16 cellular contexts compared by ENCODE assay signal in genomic region chr19:41399525-41399924, GRCh38. TPM values are rescaled to one million over a fixed set of nuclear protein-coding genes. Genes with fewer than 3 reads are reported as not detected.
DNase-seq lines count a peak whose midpoint lies in the region; ATAC-seq and TF ChIP-seq lines count a peak whose summit lies in the region.
"Had no signal": no experiment of that assay in that cellular context is flagged by ENCODE, and none has a peak within 500 bp of the region (broad histone marks: within the 10 kb centered on the region; RNA-seq: fewer than 3 reads in every experiment).

No MANE protein-coding gene starts in this region.

- peak overlapping the region; percentile 80 to 98 (median 89); a peak in 21 of 22 replicates for H3K4me2 ChIP-seq in BLaER1 treated with 17β-estradiol and CSF1 and Interleukin-3, amounts not matched to agents 10 nM and 100 nM
- H3K4me2 ChIP-seq in neuronal stem cell (ENCODE audit: insufficient read depth, low read length, poor library complexity, severe bottlenecking), result no peak overlapping the region

- no peak overlapping the region for H3K14ac ChIP-seq in neuronal stem cell (ENCODE audit: low read length)

- H3K27ac ChIP-seq in BLaER1 treated with 17β-estradiol and CSF1 and Interleukin-3, amounts not matched to agents 10 nM and 100 nM, result peak overlapping the region in 7 of 11 experiments; percentile 28 to 98 (median 95); a peak in 6 of 22 replicates
- no peak overlapping the region for H3K27ac ChIP-seq in CD4-positive, alpha-beta memory T cell (ENCODE audit: low read depth, low read length)
- no peak overlapping the region for H3K27ac ChIP-seq in naive thymus-derived CD4-positive, alpha-beta T cell (ENCODE audit: low read depth, low read length)
- H3K27ac ChIP-seq in neuronal stem cell (replicated peaks; ENCODE audit: low read length), result no peak overlapping the region
- H3K27ac ChIP-seq: parathyroid adenoma, RWPE1 had no signal

- no peak overlapping the region for H2AFZ ChIP-seq in neuronal stem cell (ENCODE audit: low read length)
- H2AFZ ChIP-seq: parathyroid adenoma had no signal

- no peaks in the 10 kb centered on the region for H3K9me3 ChIP-seq in BLaER1 treated with 17β-estradiol and CSF1 and Interleukin-3, amounts not matched to agents 10 nM and 100 nM (replicated peaks in 1 of 11)
- H3K9me3 ChIP-seq in CD4-positive, alpha-beta memory T cell (ENCODE audit: control insufficient read depth in 1 of 2, low read length in 2 of 2), result no peaks in the 10 kb centered on the region
- no peaks in the 10 kb centered on the region for H3K9me3 ChIP-seq in naive thymus-derived CD4-positive, alpha-beta T cell (ENCODE audit: control insufficient read depth in 2 of 3, low read length in 3 of 3)
- H3K9me3 ChIP-seq in neuronal stem cell (replicated peaks in 1 of 2; ENCODE audit: control insufficient read depth in 2 of 2, insufficient read depth in 1 of 2, low read depth in 1 of 2, low read length in 2 of 2), result no peaks in the 10 kb centered on the region
- H3K9me3 ChIP-seq: heart right ventricle had no signal

- CTCF ChIA-PET in CD4-positive, alpha-beta memory T cell (lab: Charles Lee; ENCODE audit: partially characterized antibody), result interaction anchor here (0.6 kb wide), 1 partner anchor 52 kb away, joined by 3 read pairs; no protein-coding TSS in a partner anchor
- CTCF ChIA-PET in activated B cell treated with CpG ODN at 0.5 μM for 24 hours (lab: Charles Lee), result no interaction called here
- CTCF ChIA-PET in naive thymus-derived CD4-positive, alpha-beta T cell (lab: Charles Lee), result interaction anchor here (0.6 kb wide), 1 partner anchor 354 kb away, joined by 5 read pairs; no protein-coding TSS in a partner anchor

- H3K4me1 Mint-ChIP-seq in CD4-positive, alpha-beta memory T cell, result peaks cover 27 to 65% (median 41%) of the 10 kb centered on the region in 4 donors
- peaks cover 45% of the 10 kb centered on the region for H3K4me1 Mint-ChIP-seq in activated B cell treated with CpG ODN at 0.5 μM for 24 hours
- H3K4me1 Mint-ChIP-seq in naive thymus-derived CD4-positive, alpha-beta T cell, result peaks cover 33 to 71% (median 55%) of the 10 kb centered on the region in 7 donors

- no peak for DNase-seq in CD4-positive, alpha-beta memory T cell
- DNase-seq in activated B cell treated with CpG ODN at 0.5 μM for 24 hours (no peak), neuronal stem cell (ENCODE audit: low spot score) (no peak)
- DNase-seq in naive thymus-derived CD4-positive, alpha-beta T cell, result no peak
- DNase-seq: C1 segment of cervical spinal cord; effector memory CD4-positive, alpha-beta T cell; GOT3; heart right ventricle; Kasumi-1; NCI-H1417; trophoblast cell had no signal

- H3K27ac Mint-ChIP-seq in CD4-positive, alpha-beta memory T cell, result peak overlapping the region in 5 of 7 donors; percentile 32 to 98 (median 52)
- no peak overlapping the region for H3K27ac Mint-ChIP-seq in activated B cell treated with CpG ODN at 0.5 μM for 24 hours
- H3K27ac Mint-ChIP-seq in naive thymus-derived CD4-positive, alpha-beta T cell, result peak overlapping the region in 6 of 9 donors; percentile 1 to 100 (median 70)

- peaks cover 6 to 31% (median 20%) of the 10 kb centered on the region in 11 experiments; a peak in 13 of 22 replicates for H3K36me3 ChIP-seq in BLaER1 treated with 17β-estradiol and CSF1 and Interleukin-3, amounts not matched to agents 10 nM and 100 nM
- no peaks in the 10 kb centered on the region for H3K36me3 ChIP-seq in CD4-positive, alpha-beta memory T cell (ENCODE audit: insufficient read depth, low read length)
- peaks cover 0 to 11% (median 0%) of the 10 kb centered on the region in 3 experiments for H3K36me3 ChIP-seq in naive thymus-derived CD4-positive, alpha-beta T cell (ENCODE audit: control insufficient read depth in 2 of 3, insufficient read depth in 3 of 3, low read length in 3 of 3)
- no peaks in the 10 kb centered on the region for H3K36me3 ChIP-seq in neuronal stem cell (replicated peaks in 1 of 2; ENCODE audit: control insufficient read depth in 2 of 2, insufficient read depth in 2 of 2, low read length in 2 of 2)

- H3K27me3 Mint-ChIP-seq in CD4-positive, alpha-beta memory T cell, result no peaks in the 10 kb centered on the region
- H3K27me3 Mint-ChIP-seq in activated B cell treated with CpG ODN at 0.5 μM for 24 hours, result no peaks in the 10 kb centered on the region
- no peaks in the 10 kb centered on the region for H3K27me3 Mint-ChIP-seq in naive thymus-derived CD4-positive, alpha-beta T cell

- H3K4ac ChIP-seq in neuronal stem cell (ENCODE audit: low read length), result no peak overlapping the region

- no peak overlapping the region for H3K18ac ChIP-seq in neuronal stem cell (ENCODE audit: low read length)

- H4K20me1 ChIP-seq in BLaER1 treated with 17β-estradiol and CSF1 and Interleukin-3, amounts not matched to agents 10 nM and 100 nM, result peaks cover 0 to 15% (median 0%) of the 10 kb centered on the region in 11 experiments; a peak in 5 of 22 replicates

- no peak overlapping the region for H2BK15ac ChIP-seq in neuronal stem cell (ENCODE audit: low read length)

- H4K8ac ChIP-seq in neuronal stem cell (ENCODE audit: low read depth, low read length), result no peak overlapping the region

- no CpG with 5 or more reads among the region's 2 CpGs for WGBS in neuronal stem cell (ENCODE audit: extremely low coverage in 2 of 2, insufficient read length in 2 of 2, insufficient replicate concordance in 1 of 2), 2 donors

- peak overlapping the region in 4 of 10 experiments; percentile 85 to 95 (median 90); a peak in 5 of 20 replicates for H3K4me3 ChIP-seq in BLaER1 treated with 17β-estradiol and CSF1 and Interleukin-3, amounts not matched to agents 10 nM and 100 nM
- H3K4me3 ChIP-seq in CD4-positive, alpha-beta memory T cell (ENCODE audit: low read length in 2 of 2), result no peak overlapping the region
- no peak overlapping the region for H3K4me3 ChIP-seq in naive thymus-derived CD4-positive, alpha-beta T cell (ENCODE audit: low read length)
- no peak overlapping the region for H3K4me3 ChIP-seq in neuronal stem cell (ENCODE audit: low read length in 2 of 2)

- no peaks in the 10 kb centered on the region for H3K27me3 ChIP-seq in BLaER1 treated with 17β-estradiol and CSF1 and Interleukin-3, amounts not matched to agents 10 nM and 100 nM
- H3K27me3 ChIP-seq in CD4-positive, alpha-beta memory T cell (ENCODE audit: insufficient read depth, low read length), result no peaks in the 10 kb centered on the region
- H3K27me3 ChIP-seq in naive thymus-derived CD4-positive, alpha-beta T cell (ENCODE audit: control insufficient read depth in 2 of 2, insufficient read depth in 2 of 2, low read length in 2 of 2), result no peaks in the 10 kb centered on the region
- no peaks in the 10 kb centered on the region for H3K27me3 ChIP-seq in neuronal stem cell (ENCODE audit: control insufficient read depth in 3 of 3, insufficient read depth in 3 of 3, low read depth in 1 of 3, low read length in 3 of 3)
- H3K27me3 ChIP-seq: heart right ventricle had no signal

- no peak overlapping the region for H2AK5ac ChIP-seq in neuronal stem cell (ENCODE audit: low read depth, low read length)

- peaks cover 11 to 25% of the 10 kb centered on the region in 2 donors for H3K36me3 Mint-ChIP-seq in CD4-positive, alpha-beta memory T cell
- peaks cover 23% of the 10 kb centered on the region for H3K36me3 Mint-ChIP-seq in activated B cell treated with CpG ODN at 0.5 μM for 24 hours (ENCODE audit: low read depth)
- peaks cover 0 to 10% (median 6%) of the 10 kb centered on the region in 5 donors for H3K36me3 Mint-ChIP-seq in naive thymus-derived CD4-positive, alpha-beta T cell

- POLR2A ChIA-PET in CD4-positive, alpha-beta memory T cell (lab: Charles Lee; ENCODE audit: partially characterized antibody), result interaction anchor here (1.0 kb wide), 1 partner anchor 47 kb away, joined by 4 read pairs; no protein-coding TSS in a partner anchor
- POLR2A ChIA-PET in activated B cell treated with CpG ODN at 0.5 μM for 24 hours (lab: Charles Lee), result interaction anchor here (0.6 kb wide), 2 partner anchors 8 to 167 kb away, joined by 3 read pairs; no protein-coding TSS in a partner anchor
- POLR2A ChIA-PET in naive thymus-derived CD4-positive, alpha-beta T cell (lab: Charles Lee), result interaction anchor here (0.5 to 4.3 kb wide), 3 partner anchors 13 to 35 kb away, joined by 3 to 20 read pairs (median 5); partner anchors contain the start of gene B9D2

- no peak for ATAC-seq in activated B cell treated with CpG ODN at 0.5 μM for 24 hours (ENCODE audit: low read depth)
- no peak for ATAC-seq in naive thymus-derived CD4-positive, alpha-beta T cell
- no peak for ATAC-seq in HG03460 (IDR thresholded peaks at IDR 0.05; ENCODE audit: unreplicated experiment)
- no peak for ATAC-seq in GM21423 (IDR thresholded peaks at IDR 0.05; ENCODE audit: unreplicated experiment)
- ATAC-seq: heart right ventricle had no signal

- no peak overlapping the region for H3K23ac ChIP-seq in neuronal stem cell (ENCODE audit: low read depth, low read length, poor library complexity)

- H3K4me3 Mint-ChIP-seq in CD4-positive, alpha-beta memory T cell, result peak overlapping the region in 6 of 8 donors; percentile 8 to 99 (median 94)
- H3K4me3 Mint-ChIP-seq in activated B cell treated with CpG ODN at 0.5 μM for 24 hours, result peak overlapping the region; percentile 19
- peak overlapping the region; percentile 16 to 99 (median 96) for H3K4me3 Mint-ChIP-seq in naive thymus-derived CD4-positive, alpha-beta T cell

- no peak overlapping the region for H4K91ac ChIP-seq in neuronal stem cell (ENCODE audit: low read depth, low read length, poor library complexity)

- no peak for TF ChIP-seq CTCF in activated B cell treated with CpG ODN at 0.5 μM for 24 hours (IDR thresholded peaks at IDR 0.05)

- no peak overlapping the region for H2BK12ac ChIP-seq in neuronal stem cell (ENCODE audit: low read length)

- no peak overlapping the region for H2BK5ac ChIP-seq in neuronal stem cell (ENCODE audit: low read length)

- intact Hi-C loops in CD4-positive, alpha-beta memory T cell (cut with micrococcal nuclease), result loop anchor here (5.0 kb wide), 1 partner anchor 148 kb away; no protein-coding TSS in a partner anchor
- intact Hi-C loops in activated B cell treated with CpG ODN at 0.5 μM for 24 hours (cut with micrococcal nuclease), result no loop called here
- intact Hi-C loops in naive thymus-derived CD4-positive, alpha-beta T cell (cut with micrococcal nuclease), result loop anchor here (5.0 to 10.0 kb wide), 3 partner anchors 682 to 1023 kb away; partner anchors contain the start of genes COQ8B (in 1 of the 2), ITPKC (in 1 of the 2) and SERTAD3 (in 1 of the 2)

- H3K79me1 ChIP-seq in neuronal stem cell (ENCODE audit: low read depth, low read length), result no peaks in the 10 kb centered on the region

- no peaks in the 10 kb centered on the region for H3K9me3 Mint-ChIP-seq in CD4-positive, alpha-beta memory T cell
- no peaks in the 10 kb centered on the region for H3K9me3 Mint-ChIP-seq in activated B cell treated with CpG ODN at 0.5 μM for 24 hours
- H3K9me3 Mint-ChIP-seq in naive thymus-derived CD4-positive, alpha-beta T cell, result no peaks in the 10 kb centered on the region

- H2BK120ac ChIP-seq in neuronal stem cell (ENCODE audit: low read depth, low read length), result no peak overlapping the region

- peak overlapping the region; percentile 86 to 97 (median 96); a peak in 19 of 22 replicates for H3K9ac ChIP-seq in BLaER1 treated with 17β-estradiol and CSF1 and Interleukin-3, amounts not matched to agents 10 nM and 100 nM
- no peak overlapping the region for H3K9ac ChIP-seq in neuronal stem cell (ENCODE audit: low read depth, low read length, poor library complexity)
- H3K9ac ChIP-seq: parathyroid adenoma had no signal

- peaks cover 39 to 73% (median 51%) of the 10 kb centered on the region in 10 experiments for H3K4me1 ChIP-seq in BLaER1 treated with 17β-estradiol and CSF1 and Interleukin-3, amounts not matched to agents 10 nM and 100 nM
- peaks cover 31% of the 10 kb centered on the region for H3K4me1 ChIP-seq in CD4-positive, alpha-beta memory T cell (ENCODE audit: insufficient read depth, low read length)
- peaks cover 19 to 23% of the 10 kb centered on the region in 2 donors for H3K4me1 ChIP-seq in naive thymus-derived CD4-positive, alpha-beta T cell (ENCODE audit: control insufficient read depth in 2 of 2, insufficient read depth in 2 of 2, low read length in 2 of 2)
- peaks cover 3 to 5% of the 10 kb centered on the region in 2 donors for H3K4me1 ChIP-seq in neuronal stem cell (ENCODE audit: control insufficient read depth in 2 of 2, insufficient read depth in 1 of 2, low read depth in 1 of 2, low read length in 2 of 2)

RNA-seq across cellular contexts. Expression of gene BCKDHA, which starts 1.9 kb away (rescaled TPM):
- 10 to 100 TPM; 23.6 to 27.1 TPM for total RNA-seq in CD4-positive, alpha-beta memory T cell
- 10 to 100 TPM; 59.7 to 65.1 TPM for polyA plus RNA-seq in CD4-positive, alpha-beta memory T cell
- 22.2 and 25.2 TPM in 2 replicates for total RNA-seq in activated B cell treated with CpG ODN at 0.5 μM for 24 hours
- 10 to 100 TPM; 19.4 to 25.0 (median 20.5) TPM for total RNA-seq in naive thymus-derived CD4-positive, alpha-beta T cell
- 10 to 100 TPM; 45.1 to 55.9 TPM for polyA plus RNA-seq in naive thymus-derived CD4-positive, alpha-beta T cell
- 26.5 TPM for polyA plus RNA-seq in neuronal stem cell (2013, experiment 1 of 2)
- polyA plus RNA-seq in neuronal stem cell (2013, experiment 2 of 2), result 29.7 TPM

RNA-seq across cellular contexts. Expression of gene EXOSC5, which starts 2.4 kb away (rescaled TPM):
- total RNA-seq in CD4-positive, alpha-beta memory T cell, result 10 to 100 TPM; 18.2 to 23.0 TPM
- 10 to 100 TPM; 46.4 to 58.6 TPM for polyA plus RNA-seq in CD4-positive, alpha-beta memory T cell
- total RNA-seq in activated B cell treated with CpG ODN at 0.5 μM for 24 hours, result 30.1 and 31.6 TPM in 2 replicates
- total RNA-seq in naive thymus-derived CD4-positive, alpha-beta T cell, result 10 to 100 TPM; 15.0 to 37.5 (median 20.6) TPM
- 10 to 100 TPM; 76.0 to 84.8 TPM for polyA plus RNA-seq in naive thymus-derived CD4-positive, alpha-beta T cell
- polyA plus RNA-seq in neuronal stem cell (2013, experiment 1 of 2), result 9.1 TPM
- polyA plus RNA-seq in neuronal stem cell (2013, experiment 2 of 2), result 9.4 TPM

RNA-seq across cellular contexts. Expression of gene TMEM91, which starts 23.2 kb away (rescaled TPM):
- total RNA-seq in CD4-positive, alpha-beta memory T cell, result 10 to 100 TPM; 14.3 to 16.1 TPM
- 1 to 10 TPM; 4.8 to 4.9 TPM for polyA plus RNA-seq in CD4-positive, alpha-beta memory T cell
- total RNA-seq in activated B cell treated with CpG ODN at 0.5 μM for 24 hours, result 3.7 and 4.6 TPM in 2 replicates
- 10 to 100 TPM in 4 of 5 experiments, 1 to 10 TPM in 1; 8.2 to 18.1 (median 16.0) TPM for total RNA-seq in naive thymus-derived CD4-positive, alpha-beta T cell
- polyA plus RNA-seq in naive thymus-derived CD4-positive, alpha-beta T cell, result 1 to 10 TPM; 5.2 to 8.6 TPM
- polyA plus RNA-seq in neuronal stem cell (2013, experiment 1 of 2), result 8.6 TPM
- polyA plus RNA-seq in neuronal stem cell (2013, experiment 2 of 2), result 8.3 TPM

RNA-seq across cellular contexts. Expression of gene B3GNT8, which starts 27.6 kb away (rescaled TPM):
- 1 to 10 TPM; 2.9 to 3.2 TPM for total RNA-seq in CD4-positive, alpha-beta memory T cell
- 1 to 10 TPM in 1 of 2 donors, under 1 TPM in 1; 0.64 to 7.1 TPM for polyA plus RNA-seq in CD4-positive, alpha-beta memory T cell
- 0.10 and 0.24 TPM in 2 replicates for total RNA-seq in activated B cell treated with CpG ODN at 0.5 μM for 24 hours
- total RNA-seq in naive thymus-derived CD4-positive, alpha-beta T cell, result 1 to 10 TPM in 3 of 5 experiments, under 1 TPM in 2; 0.32 to 5.3 (median 1.1) TPM
- polyA plus RNA-seq in naive thymus-derived CD4-positive, alpha-beta T cell, result under 1 TPM; 0.19 to 0.37 TPM
- polyA plus RNA-seq in neuronal stem cell (2013, experiment 1 of 2), result 0.93 TPM
- polyA plus RNA-seq in neuronal stem cell (2013, experiment 2 of 2), result 0.84 TPM

RNA-seq across cellular contexts. Expression of gene B9D2, which starts 35.6 kb away (rescaled TPM):
- 10 to 100 TPM; 11.6 to 15.2 TPM for total RNA-seq in CD4-positive, alpha-beta memory T cell
- polyA plus RNA-seq in CD4-positive, alpha-beta memory T cell, result 10 to 100 TPM; 12.9 to 22.4 TPM
- total RNA-seq in activated B cell treated with CpG ODN at 0.5 μM for 24 hours, result 11.7 and 14.2 TPM in 2 replicates
- total RNA-seq in naive thymus-derived CD4-positive, alpha-beta T cell, result 10 to 100 TPM; 11.6 to 38.9 (median 12.5) TPM
- 10 to 100 TPM; 18.0 to 20.5 TPM for polyA plus RNA-seq in naive thymus-derived CD4-positive, alpha-beta T cell
- 6.5 TPM for polyA plus RNA-seq in neuronal stem cell (2013, experiment 1 of 2)
- polyA plus RNA-seq in neuronal stem cell (2013, experiment 2 of 2), result 6.0 TPM

Comparison
In these comparisons a context has a peak if more than half of its experiments do, and no peak if none do; other contexts are left out.
1. H3K27ac ChIP-seq: peak in BLaER1 treated with 17β-estradiol and CSF1 and Interleukin-3, amounts not matched to agents 10 nM and 100 nM (7 of 11); none in CD4-positive, alpha-beta memory T cell (single experiment), naive thymus-derived CD4-positive, alpha-beta T cell (single experiment) and neuronal stem cell (single experiment).
2. H3K4me3 Mint-ChIP-seq: peak in every context shown above with its lines; median percentile 96 in naive thymus-derived CD4-positive, alpha-beta T cell; 94 in CD4-positive, alpha-beta memory T cell; 19 in activated B cell treated with CpG ODN at 0.5 μM for 24 hours.